8 cellular contexts compared by ENCODE assay signal in genomic region chr2:71609958-71610357, GRCh38.
DNase-seq lines count a peak whose midpoint lies in the region; ATAC-seq, FAIRE-seq and TF ChIP-seq lines count a peak whose summit lies in the region.

No MANE protein-coding gene starts in this region.

- H3K9me3 ChIP-seq in WERI-Rb-1 (ENCODE audit: severe bottlenecking) (no peaks in the 10 kb centered on the region), suprapubic skin (no peaks in the 10 kb centered on the region)

- ATAC-seq in GM18861 (IDR thresholded peaks at IDR 0.05; ENCODE audit: unreplicated experiment) (no peak), HG03378 (IDR thresholded peaks at IDR 0.05; ENCODE audit: unreplicated experiment) (no peak)

- no peak for FAIRE-seq in D721Med (lab: Jason Lieb, UNC)

- H3K27ac ChIP-seq in WERI-Rb-1 (no peak overlapping the region), suprapubic skin (no peak overlapping the region)

- no peak for TF ChIP-seq POLR2A in suprapubic skin (IDR thresholded peaks at IDR 0.05)

- peaks cover 11% of the 10 kb centered on the region for H3K4me1 ChIP-seq in suprapubic skin

- H3K27me3 ChIP-seq in WERI-Rb-1 (ENCODE audit: insufficient read depth, low read depth, severe bottlenecking): no peaks in the 10 kb centered on the region
- no peaks in the 10 kb centered on the region for H3K27me3 ChIP-seq in suprapubic skin

- TF ChIP-seq RAD21 in Ishikawa (IDR thresholded peaks at IDR 0.05; ENCODE audit: low read depth): peak; percentile 56

- TF ChIP-seq EP300 in Ishikawa (IDR thresholded peaks at IDR 0.05; ENCODE audit: borderline replicate concordance): no peak
- no peak for TF ChIP-seq EP300 in suprapubic skin (IDR thresholded peaks at IDR 0.05)

- no peaks in the 10 kb centered on the region for H3K36me3 ChIP-seq in WERI-Rb-1
- H3K36me3 ChIP-seq in suprapubic skin: no peaks in the 10 kb centered on the region

- 85% methylated on average over 1 of the region's 1 CpG for WGBS in suprapubic skin

- H3K4me3 ChIP-seq in WERI-Rb-1 (ENCODE audit: low read depth, low read length): no peak overlapping the region
- H3K4me3 ChIP-seq in suprapubic skin: no peak overlapping the region

- DNase-seq in D721Med (ENCODE audit: insufficient read length, low spot score) (no peak), WERI-Rb-1 (peak; percentile 4), lung microvascular endothelial cell (ENCODE audit: low read depth in 2 of 2) (peak; percentile 62 to 69), suprapubic skin (ENCODE audit: low spot score in 2 of 2) (no peak), anterior cingulate cortex (lab: John Stamatoyannopoulos, UW) (no peak)

- TF ChIP-seq CTCF in D721Med (IDR thresholded peaks at IDR 0.05; ENCODE audit: insufficient read depth, missing control alignments): peak; percentile 20
- TF ChIP-seq CTCF in WERI-Rb-1 (IDR thresholded peaks at IDR 0.05; ENCODE audit: low read depth, low read length): no peak
- TF ChIP-seq CTCF in suprapubic skin (IDR thresholded peaks at IDR 0.05): no peak

TF ChIP-seq in Ishikawa, 13 proteins besides CTCF, POLR2A, EP300 and RAD21:
- TF ChIP-seq CEBPB (IDR thresholded peaks at IDR 0.05): no peak
- TF ChIP-seq YY1 (IDR thresholded peaks at IDR 0.05; ENCODE audit: low read depth): no peak
- TF ChIP-seq TAF1 (IDR thresholded peaks at IDR 0.05; ENCODE audit: low read depth): no peak
- no peak for TF ChIP-seq EGR1 (IDR thresholded peaks at IDR 0.05)
- TF ChIP-seq REST (IDR thresholded peaks at IDR 0.05; ENCODE audit: low read depth): no peak
- TF ChIP-seq TEAD4 (IDR thresholded peaks at IDR 0.05): no peak
- no peak for TF ChIP-seq FOXM1 (IDR thresholded peaks at IDR 0.05; ENCODE audit: borderline replicate concordance, low read depth)
- TF ChIP-seq NFIC (IDR thresholded peaks at IDR 0.05): no peak
TF ChIP-seq in Ishikawa: peak in this region for 0.

Comparison
In these comparisons a context has a peak if more than half of its experiments do, and no peak if none do; other contexts are left out.
1. DNase-seq: peak in WERI-Rb-1 (single experiment) and lung microvascular endothelial cell (2 of 2); none in D721Med (single experiment), suprapubic skin (0 of 2) and anterior cingulate cortex (0 of 58).